Comparison of ENCODE assay signal across 1 cellular context in the genomic region with DNA sequence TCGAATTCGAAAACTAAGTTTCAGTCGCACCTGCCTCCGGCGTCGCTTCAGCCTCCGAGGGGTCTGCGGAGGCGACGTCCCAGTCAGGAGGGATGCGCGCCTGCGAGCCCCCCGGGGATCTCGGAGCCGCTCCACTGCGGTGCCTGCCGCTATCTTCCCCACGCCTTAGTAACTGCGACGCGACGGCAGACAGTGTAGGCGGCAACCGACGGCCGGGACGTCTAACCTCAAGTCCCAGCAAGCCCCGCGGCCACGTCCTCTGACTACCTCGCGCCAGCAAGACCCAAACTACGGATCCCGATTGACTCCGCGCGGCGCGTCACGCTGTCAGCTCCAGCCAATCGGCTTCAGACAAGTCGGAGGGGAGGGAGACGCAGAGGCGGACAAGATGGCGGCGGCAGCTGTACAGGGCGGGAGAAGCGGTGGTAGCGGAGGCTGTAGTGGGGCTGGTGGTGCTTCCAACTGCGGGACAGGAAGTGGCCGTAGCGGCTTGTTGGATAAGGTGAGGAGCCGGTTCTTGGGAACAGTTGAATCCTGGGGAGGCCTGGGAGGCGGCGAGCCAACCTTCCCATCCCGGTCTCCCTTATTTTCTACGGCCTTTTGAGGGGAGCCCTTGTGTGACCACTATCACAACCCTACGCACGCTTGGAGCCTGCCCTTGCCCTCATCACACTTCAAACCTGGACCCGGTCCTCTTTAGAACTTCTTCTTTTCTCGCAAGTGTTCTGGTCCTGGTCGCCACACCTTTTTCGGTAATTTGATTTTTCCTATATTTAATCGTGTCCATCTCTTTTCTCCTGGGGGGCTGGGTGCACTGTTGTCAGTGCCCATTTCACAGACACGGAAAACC.
TF ChIP-seq lines count a peak whose summit lies in the region.

A gene (plus strand): TSS at position 369 of the 850 bp plus-strand sequence. CDS start 20 bp downstream, at position 389.
A gene with protein sequence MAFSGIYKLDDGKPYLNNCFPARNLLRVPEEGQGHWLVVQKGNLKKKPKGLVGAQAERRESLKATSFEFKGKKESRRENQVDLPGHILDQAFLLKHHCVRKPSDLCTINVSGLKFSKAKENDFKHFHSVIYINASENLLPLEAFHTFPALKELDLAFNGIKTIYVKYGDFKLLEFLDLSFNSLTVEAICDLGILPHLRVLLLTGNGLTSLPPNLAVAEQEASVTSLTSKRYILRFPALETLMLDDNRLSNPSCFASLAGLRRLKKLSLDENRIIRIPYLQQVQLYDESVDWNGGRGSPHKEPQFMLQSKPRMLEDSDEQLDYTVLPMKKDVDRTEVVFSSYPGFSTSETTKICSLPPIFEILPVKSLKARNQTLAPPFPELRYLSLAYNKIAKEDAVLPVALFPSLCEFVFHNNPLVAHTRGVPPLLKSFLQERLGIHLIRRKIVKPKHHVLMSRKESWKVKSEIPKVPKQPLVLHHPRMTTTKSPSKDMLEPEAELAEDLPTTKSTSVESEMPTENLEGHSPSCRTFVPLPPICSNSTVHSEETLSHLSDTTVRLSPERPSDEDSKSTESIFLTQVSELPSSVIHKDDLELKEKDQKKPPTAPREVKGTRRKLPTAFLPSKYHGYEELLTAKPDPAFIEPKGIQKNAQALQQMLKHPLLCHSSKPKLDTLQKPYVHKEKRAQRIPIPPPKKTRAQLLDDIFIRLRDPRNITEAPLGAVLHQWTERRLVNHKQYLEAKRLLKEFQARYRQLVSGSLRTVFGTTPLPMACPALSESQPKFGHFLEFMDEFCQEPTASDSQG (minus strand): TSS at position 194 of the 850 bp plus-strand sequence. CDS start 8,213 bp downstream, outside the sequence.

TF ChIP-seq in Ishikawa, 13 proteins besides CTCF, POLR2A, EP300 and RAD21 (continued from another document):
- TF ChIP-seq FOXM1 (IDR thresholded peaks at IDR 0.05; ENCODE audit: borderline replicate concordance, low read depth) (no peak), TEAD4 (IDR thresholded peaks at IDR 0.05) (no peak; the same call in 1 of the 2 replicates), NFIC (IDR thresholded peaks at IDR 0.05) (no peak; the same call in 1 of the 2 replicates)
- TF ChIP-seq, protein P1, sequence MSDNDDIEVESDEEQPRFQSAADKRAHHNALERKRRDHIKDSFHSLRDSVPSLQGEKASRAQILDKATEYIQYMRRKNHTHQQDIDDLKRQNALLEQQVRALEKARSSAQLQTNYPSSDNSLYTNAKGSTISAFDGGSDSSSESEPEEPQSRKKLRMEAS (IDR thresholded peaks at IDR 0.05) = peak; percentile 86
TF ChIP-seq in Ishikawa: peak in this region for 6.
